Comparison of ENCODE assay signal across 8 cellular contexts in the genomic region with DNA sequence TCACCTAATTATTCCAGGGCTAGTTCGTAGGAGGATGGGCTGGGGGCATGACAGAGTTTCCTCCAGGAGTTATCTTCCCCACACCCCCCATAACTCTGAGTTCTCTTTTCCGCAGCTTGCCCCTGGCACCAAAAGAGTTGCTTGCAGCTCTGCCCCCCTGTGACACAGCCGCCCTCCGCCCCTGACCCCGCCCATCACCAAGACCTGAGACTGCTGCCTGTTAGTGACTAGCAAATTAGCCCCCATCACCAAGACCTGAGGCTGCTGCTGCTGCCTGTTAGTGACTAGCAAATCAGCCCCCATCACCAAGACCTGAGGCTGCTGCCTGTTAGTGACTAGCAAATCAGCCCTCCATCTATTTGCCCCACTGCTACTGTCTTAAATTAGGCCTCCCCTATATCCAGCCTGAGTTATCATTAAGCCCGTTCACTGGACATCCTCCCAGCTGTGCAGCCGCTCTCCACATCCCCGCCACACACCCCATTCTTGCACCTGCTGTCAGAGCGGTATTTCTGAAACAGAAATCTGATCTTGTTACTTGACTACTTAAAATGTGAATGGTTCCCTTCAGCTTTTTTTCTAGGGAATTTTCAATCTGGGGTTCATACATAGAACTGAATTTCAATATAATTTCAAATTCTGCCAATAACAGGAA. TPM values are rescaled to one million over a fixed set of nuclear protein-coding genes. Genes with fewer than 3 reads are reported as not detected.
DNase-seq lines count a peak whose midpoint lies in the region; ATAC-seq and TF ChIP-seq lines count a peak whose summit lies in the region.

No MANE protein-coding gene starts in this region.

- no peak for TF ChIP-seq CTCF in DND-41 (IDR thresholded peaks at IDR 0.05; ENCODE audit: borderline replicate concordance, extremely low read depth, low read length, poor library complexity, severe bottlenecking)

- peaks cover 8% of the 10 kb centered on the region for H3K79me1 ChIP-seq in mesenchymal stem cell (replicated peaks; ENCODE audit: low read length, poor library complexity, severe bottlenecking)

- H3K18ac ChIP-seq in mesenchymal stem cell (ENCODE audit: low read depth in 1 of 2, low read length in 2 of 2), result no peak overlapping the region

- H3K4me3 ChIP-seq in DND-41 (ENCODE audit: low read depth in 1 of 2, low read length in 2 of 2) (peak overlapping the region in 1 of 2 experiments; percentile 93; a peak in 3 of 4 replicates), adipocyte (ENCODE audit: low read length) (peak overlapping the region; percentile 97), mesenchymal stem cell (ENCODE audit: insufficient read depth in 1 of 2, low read depth in 1 of 2, low read length in 2 of 2) (peak overlapping the region in 1 of 2 experiments; percentile 87)

- H3K36me3 ChIP-seq in DND-41 (ENCODE audit: insufficient read depth, low read length) (no peaks in the 10 kb centered on the region; the same call in 1 of the 2 replicates), adipocyte (ENCODE audit: control insufficient read depth, insufficient read depth, low read length, severe bottlenecking) (no peaks in the 10 kb centered on the region), mesenchymal stem cell (ENCODE audit: control insufficient read depth in 1 of 2, insufficient read depth in 2 of 2, low read depth in 1 of 2, low read length in 2 of 2) (no peaks in the 10 kb centered on the region)

- 33% methylated on average over 7 of the region's 9 CpGs for WGBS in mesenchymal stem cell

- no peaks in the 10 kb centered on the region for H4K20me1 ChIP-seq in DND-41 (ENCODE audit: insufficient read depth, low read length)

- H2AFZ ChIP-seq in DND-41 (ENCODE audit: low read depth, low read length) (peak overlapping the region; percentile 65), mesenchymal stem cell (ENCODE audit: low read depth, low read length) (peak overlapping the region; percentile 51)

- no peak overlapping the region for H4K8ac ChIP-seq in mesenchymal stem cell (ENCODE audit: low read length)

- H3K9me3 ChIP-seq in DND-41 (ENCODE audit: insufficient read depth, low read length, severe bottlenecking), result no peaks in the 10 kb centered on the region
- no peaks in the 10 kb centered on the region for H3K9me3 ChIP-seq in adipocyte (ENCODE audit: control insufficient read depth, low read length)
- no peaks in the 10 kb centered on the region for H3K9me3 ChIP-seq in mesenchymal stem cell (ENCODE audit: control insufficient read depth, low read length)

- H2BK5ac ChIP-seq in mesenchymal stem cell (ENCODE audit: low read depth, low read length, poor library complexity, severe bottlenecking), result no peak overlapping the region

- peak overlapping the region in 1 of 2 experiments; percentile 69 for H3K4ac ChIP-seq in mesenchymal stem cell (ENCODE audit: low read depth in 1 of 2, low read length in 2 of 2)

- no peak overlapping the region for H2BK12ac ChIP-seq in mesenchymal stem cell (ENCODE audit: low read length in 2 of 2)

- peak overlapping the region; percentile 85 for H3K4me2 ChIP-seq in DND-41 (ENCODE audit: insufficient read depth, low read length)
- H3K4me2 ChIP-seq in mesenchymal stem cell (ENCODE audit: low read length, poor library complexity, severe bottlenecking), result peak overlapping the region; percentile 14

- H3K4me1 ChIP-seq in DND-41 (ENCODE audit: insufficient read depth, low read length) (peaks cover 28% of the 10 kb centered on the region), adipocyte (ENCODE audit: control insufficient read depth, insufficient read depth, low read length) (peaks cover 28% of the 10 kb centered on the region), mesenchymal stem cell (ENCODE audit: control insufficient read depth, insufficient read depth, low read depth, low read length) (peaks cover 4% of the 10 kb centered on the region)

- H3K27ac ChIP-seq in DND-41 (ENCODE audit: low read length) (no peak overlapping the region), mesenchymal stem cell (ENCODE audit: low read length, poor library complexity, severe bottlenecking) (no peak overlapping the region)

- no peaks in the 10 kb centered on the region for H3K27me3 ChIP-seq in DND-41 (ENCODE audit: insufficient read depth, low read length, poor library complexity)
- H3K27me3 ChIP-seq in adipocyte (replicated peaks; ENCODE audit: control insufficient read depth, insufficient read depth, low read length), result no peaks in the 10 kb centered on the region
- no peaks in the 10 kb centered on the region for H3K27me3 ChIP-seq in mesenchymal stem cell (ENCODE audit: control insufficient read depth in 1 of 2, insufficient read depth in 1 of 2, low read length in 2 of 2)

- no peak overlapping the region for H3K23ac ChIP-seq in mesenchymal stem cell (ENCODE audit: low read length in 2 of 2)

- ATAC-seq in DND-41 (ENCODE audit: insufficient read depth, low read depth) (no peak), HG03095 (IDR thresholded peaks at IDR 0.05; ENCODE audit: unreplicated experiment) (no peak)
- ATAC-seq in stimulated activated naive CD8-positive, alpha-beta T cell treated with anti-CD3 and anti-CD28 coated beads, Interleukin-15, Interleukin-2, amounts not matched to agents 100 U/mL and 50 U/mL, for 24 hours, result no peak

- H2BK120ac ChIP-seq in mesenchymal stem cell (ENCODE audit: low read depth, low read length), result no peak overlapping the region

- H4K91ac ChIP-seq in mesenchymal stem cell (ENCODE audit: low read length), result no peak overlapping the region

- H2AK5ac ChIP-seq in mesenchymal stem cell (ENCODE audit: low read length, severe bottlenecking), result no peak overlapping the region

- H3K14ac ChIP-seq in mesenchymal stem cell (ENCODE audit: low read length in 2 of 2), result no peak overlapping the region

- H3K9ac ChIP-seq in DND-41 (ENCODE audit: low read depth, low read length), result peak overlapping the region; percentile 68
- no peak overlapping the region for H3K9ac ChIP-seq in adipocyte (ENCODE audit: low read length)
- peak overlapping the region; percentile 94 for H3K9ac ChIP-seq in mesenchymal stem cell (ENCODE audit: low read length)

- DNase-seq in DND-41 (peak; percentile 28), SK-N-DZ (ENCODE audit: low spot score) (peak; percentile 6), adipocyte (ENCODE audit: low read depth) (no peak), mesenchymal stem cell (no peak), GF-D8 (lab: John Stamatoyannopoulos, UW) (no peak), cerebellum (ENCODE audit: low spot score) (no peak)
- peak; percentile 65 for DNase-seq in stimulated activated naive CD8-positive, alpha-beta T cell treated with anti-CD3 and anti-CD28 coated beads, Interleukin-15, Interleukin-2, amounts not matched to agents 100 U/mL and 50 U/mL, for 24 hours

- H2BK15ac ChIP-seq in mesenchymal stem cell (ENCODE audit: low read depth, poor library complexity, severe bottlenecking), result peak overlapping the region; percentile 29

- H3K79me2 ChIP-seq in DND-41 (ENCODE audit: insufficient read depth, low read length), result peaks cover 5% of the 10 kb centered on the region; the same call in 1 of the 2 replicates

RNA-seq across cellular contexts. Expression of a gene that starts 1.5 kb away (rescaled TPM):
- 108 and 112 TPM in 2 replicates for polyA plus RNA-seq in SK-N-DZ (2014; cell fraction: cytosol; rRNA removed)
- polyA plus RNA-seq in SK-N-DZ (2014; cell fraction: nucleus; rRNA removed), result 57.7 and 61.4 TPM in 2 replicates
- 44.7 TPM for polyA plus RNA-seq in mesenchymal stem cell (2013, experiment 1 of 2)
- polyA plus RNA-seq in mesenchymal stem cell (2013, experiment 2 of 2), result 50.7 TPM
- 82.0 TPM for total RNA-seq in cerebellum

Comparison
In these comparisons a context has a peak if more than half of its experiments do, and no peak if none do; other contexts are left out.
1. DNase-seq: peak in DND-41 (single experiment), SK-N-DZ (single experiment) and stimulated activated naive CD8-positive, alpha-beta T cell treated with anti-CD3 and anti-CD28 coated beads, Interleukin-15, Interleukin-2, amounts not matched to agents 100 U/mL and 50 U/mL, for 24 hours (single experiment); none in adipocyte (single experiment), mesenchymal stem cell (single experiment), GF-D8 (single experiment) and cerebellum (single experiment).